Comparison of ENCODE assay signal across 8 cellular contexts in genomic region chr17:21119247-21119944, GRCh38. TPM values are rescaled to one million over a fixed set of nuclear protein-coding genes. Genes with fewer than 3 reads are reported as not detected.
DNase-seq lines count a peak whose midpoint lies in the region; FAIRE-seq and TF ChIP-seq lines count a peak whose summit lies in the region.

No MANE protein-coding gene starts in this region.

- peak overlapping the region; percentile 4 for H3K4me3 ChIP-seq in fibroblast of villous mesenchyme (ENCODE audit: low read depth, low read length)

- TF ChIP-seq CTCF in fibroblast of villous mesenchyme (IDR thresholded peaks at IDR 0.05; ENCODE audit: insufficient read depth, low read depth, low read length): peak; percentile 93

- FAIRE-seq in G401.6 (lab: Jason Lieb, UNC): peak; percentile 49

- DNase-seq in HuH-7 (ENCODE audit: low spot score) (peak; percentile 52), RPMI8226 (peak; percentile 70), fibroblast of villous mesenchyme (ENCODE audit: low read depth) (peak; percentile 71), occipital lobe (lab: John Stamatoyannopoulos, UW) (peak; percentile 20), superior temporal gyrus (ENCODE audit: extremely low spot score) (peak; percentile 79), NCI-H187 (lab: John Stamatoyannopoulos, UW) (no peak)
- peak; percentile 42 to 45 for DNase-seq in activated T-helper 1 cell treated with anti-CD3 and anti-CD28 coated beads, Interleukin-2, amount 50 U/mL, for 16 hours (ENCODE audit: low read depth in 1 of 2, low spot score in 1 of 2)

RNA-seq across cellular contexts. Expression of gene DHRS7B, which starts 7.4 kb away (rescaled TPM):
- 12.2 and 15.1 TPM in 2 replicates for total RNA-seq in fibroblast of villous mesenchyme
- 10.9 TPM for total RNA-seq in occipital lobe

Comparison
In these comparisons a context has a peak if more than half of its experiments do, and no peak if none do; other contexts are left out.
1. DNase-seq: peak in HuH-7 (single experiment), RPMI8226 (single experiment), activated T-helper 1 cell treated with anti-CD3 and anti-CD28 coated beads, Interleukin-2, amount 50 U/mL, for 16 hours (2 of 2), fibroblast of villous mesenchyme (single experiment), occipital lobe (single experiment) and superior temporal gyrus (single experiment); none in NCI-H187 (0 of 2).